ENCODE assay signal across 9 cellular contexts in genomic region chr6:112027942-112028674, GRCh38. TPM values are rescaled to one million over a fixed set of nuclear protein-coding genes. Genes with fewer than 3 reads are reported as not detected.
DNase-seq lines count a peak whose midpoint lies in the region; ATAC-seq, FAIRE-seq and TF ChIP-seq lines count a peak whose summit lies in the region.
"Had no signal": no experiment of that assay in that cellular context is flagged by ENCODE, and none has a peak within 500 bp of the region (broad histone marks: within the 10 kb centered on the region; RNA-seq: fewer than 3 reads in every experiment).

No MANE protein-coding gene starts in this region.

- H3K4me1 ChIP-seq in kidney (ENCODE audit: control insufficient read depth in 1 of 2, insufficient read depth in 1 of 2, low read depth in 1 of 2, low read length in 2 of 2), result peaks cover 12 to 15% of the 10 kb centered on the region in 2 donors

- 55 to 64% methylated on average over 3 of the region's 3 CpGs for WGBS in lower leg skin, 2 donors

- H3K9me3 Mint-ChIP-seq in activated T-cell treated with anti-CD3 and anti-CD28 coated beads, Interleukin-2, amount 50 U/mL, for 24 hours, result peaks cover 17% of the 10 kb centered on the region
- H3K9me3 Mint-ChIP-seq in activated naive CD8-positive, alpha-beta T cell treated with anti-CD3 and anti-CD28 coated beads for 36 hours, result peaks cover 15% of the 10 kb centered on the region

- no peaks in the 10 kb centered on the region for H3K9me3 ChIP-seq in kidney (ENCODE audit: control insufficient read depth in 1 of 2, low read length in 2 of 2)

- peaks cover 73% of the 10 kb centered on the region for H3K4me1 Mint-ChIP-seq in activated T-cell treated with anti-CD3 and anti-CD28 coated beads, Interleukin-2, amount 50 U/mL, for 24 hours (ENCODE audit: low read depth)
- H3K4me1 Mint-ChIP-seq in activated naive CD8-positive, alpha-beta T cell treated with anti-CD3 and anti-CD28 coated beads for 36 hours, result peaks cover 68% of the 10 kb centered on the region

- H3K9ac ChIP-seq in kidney (ENCODE audit: low read length in 2 of 2), result no peak overlapping the region

- intact Hi-C loops in lower leg skin (cut with DNase I; ENCODE audit: low total_unique reads) (no loop called here), kidney (cut with DNase I) (no loop called here)

- H3K27me3 Mint-ChIP-seq in activated T-cell treated with anti-CD3 and anti-CD28 coated beads, Interleukin-2, amount 50 U/mL, for 24 hours, result no peaks in the 10 kb centered on the region
- no peaks in the 10 kb centered on the region for H3K27me3 Mint-ChIP-seq in activated naive CD8-positive, alpha-beta T cell treated with anti-CD3 and anti-CD28 coated beads for 36 hours

- TF ChIP-seq CTCF in lower leg skin (IDR thresholded peaks at IDR 0.05) (no peak), brain microvascular endothelial cell (IDR thresholded peaks at IDR 0.05; ENCODE audit: low read depth, low read length, missing control alignments) (no peak), kidney (IDR thresholded peaks at IDR 0.05; ENCODE audit: borderline replicate concordance, extremely low read depth, insufficient read depth) (no peak)

- H3K36me3 Mint-ChIP-seq in activated T-cell treated with anti-CD3 and anti-CD28 coated beads, Interleukin-2, amount 50 U/mL, for 24 hours (ENCODE audit: low read depth), result peaks cover 45% of the 10 kb centered on the region
- peaks cover 51% of the 10 kb centered on the region for H3K36me3 Mint-ChIP-seq in activated naive CD8-positive, alpha-beta T cell treated with anti-CD3 and anti-CD28 coated beads for 36 hours

- ATAC-seq in stimulated activated naive CD8-positive, alpha-beta T cell treated with anti-CD3 and anti-CD28 coated beads, Interleukin-15, Interleukin-2, amounts not matched to agents 100 U/mL and 50 U/mL, for 24 hours, result peak; percentile 94

- DNase-seq in activated T-cell treated with anti-CD3 and anti-CD28 coated beads, Interleukin-2, amount 50 U/mL, for 24 hours, result no peak
- DNase-seq in activated T-cell treated with anti-CD3 and anti-CD28 coated beads, Interleukin-2, amount 50 U/mL, for 48 hours, result no peak
- DNase-seq in Jurkat, Clone E6-1 (ENCODE audit: low read depth, low spot score), result peak; percentile 94
- no peak for DNase-seq in activated naive CD8-positive, alpha-beta T cell treated with anti-CD3 and anti-CD28 coated beads for 36 hours
- DNase-seq in stimulated activated naive CD8-positive, alpha-beta T cell treated with anti-CD3 and anti-CD28 coated beads, Interleukin-15, Interleukin-2, amounts not matched to agents 100 U/mL and 50 U/mL, for 24 hours, result no peak
- no peak for DNase-seq in lower leg skin (ENCODE audit: low spot score in 2 of 2)
- DNase-seq in brain microvascular endothelial cell, result no peak
- DNase-seq in kidney, result no peak

- TF ChIP-seq POLR2A in lower leg skin (IDR thresholded peaks at IDR 0.05), result no peak

- peak overlapping the region; percentile 90 for H3K27ac Mint-ChIP-seq in activated T-cell treated with anti-CD3 and anti-CD28 coated beads, Interleukin-2, amount 50 U/mL, for 24 hours
- peak overlapping the region; percentile 93 for H3K27ac Mint-ChIP-seq in activated naive CD8-positive, alpha-beta T cell treated with anti-CD3 and anti-CD28 coated beads for 36 hours

- H3K4me3 ChIP-seq in Jurkat, Clone E6-1 (ENCODE audit: low read length), result peak overlapping the region; percentile 9; the same call in 1 of the 2 replicates
- no peak overlapping the region for H3K4me3 ChIP-seq in lower leg skin (ENCODE audit: low read depth, poor library complexity, severe bottlenecking)
- no peak overlapping the region for H3K4me3 ChIP-seq in brain microvascular endothelial cell (ENCODE audit: low read depth, low read length)
- H3K4me3 ChIP-seq in kidney (ENCODE audit: low read length in 2 of 2), result no peak overlapping the region

- no peaks in the 10 kb centered on the region for H3K36me3 ChIP-seq in brain microvascular endothelial cell (replicated peaks)
- no peaks in the 10 kb centered on the region for H3K36me3 ChIP-seq in kidney (ENCODE audit: control insufficient read depth in 1 of 2, insufficient read depth in 2 of 2, low read length in 2 of 2)

- H3K27me3 ChIP-seq in brain microvascular endothelial cell (replicated peaks), result no peaks in the 10 kb centered on the region

- FAIRE-seq in kidney (lab: Jason Lieb, UNC), result no peak
- FAIRE-seq: astrocyte had no signal

- H3K27ac ChIP-seq in brain microvascular endothelial cell, result no peak overlapping the region
- no peak overlapping the region for H3K27ac ChIP-seq in kidney (ENCODE audit: low read depth in 2 of 2, low read length in 2 of 2)

- in situ Hi-C loops in brain microvascular endothelial cell (cut with HindIII; ENCODE audit: low pct_ligation_motif_present, low sequenced_read_pairs), result no loop called here

- peak overlapping the region; percentile 23 for H3K4me3 Mint-ChIP-seq in activated T-cell treated with anti-CD3 and anti-CD28 coated beads, Interleukin-2, amount 50 U/mL, for 24 hours
- peak overlapping the region; percentile 4 for H3K4me3 Mint-ChIP-seq in activated naive CD8-positive, alpha-beta T cell treated with anti-CD3 and anti-CD28 coated beads for 36 hours

RNA-seq across cellular contexts. Expression of gene CCN6, which starts 25.8 kb away (rescaled TPM):
- polyA plus RNA-seq in Jurkat, Clone E6-1 (2012; ENCODE audit: insufficient read depth, insufficient read length), result 0.48 TPM
- total RNA-seq in activated naive CD8-positive, alpha-beta T cell treated with anti-CD3 and anti-CD28 coated beads for 36 hours, result under 1 TPM; 0.19 to 0.30 TPM
- total RNA-seq in lower leg skin, result 1 to 10 TPM; 1.1 to 2.9 (median 1.6) TPM
- total RNA-seq in kidney, result 6.7 TPM
- 8.4 TPM for polyA plus RNA-seq in kidney (ENCODE audit: insufficient read depth, low read depth, low replicate concordance)
- total RNA-seq: astrocyte had no signal

RNA-seq across cellular contexts. Expression of gene TUBE1, which starts 59.2 kb away (rescaled TPM):
- polyA plus RNA-seq in Jurkat, Clone E6-1 (2012; ENCODE audit: insufficient read depth, insufficient read length), result 37.1 TPM
- total RNA-seq in activated naive CD8-positive, alpha-beta T cell treated with anti-CD3 and anti-CD28 coated beads for 36 hours, result 10 to 100 TPM; 30.3 to 31.1 TPM
- total RNA-seq in lower leg skin, result 10 to 100 TPM; 21.1 to 35.0 (median 25.5) TPM
- 21.2 TPM for total RNA-seq in kidney
- polyA plus RNA-seq in kidney (ENCODE audit: insufficient read depth, low read depth, low replicate concordance), result 13.6 TPM

RNA-seq across cellular contexts. Expression of gene FAM229B, which starts 59.3 kb away (rescaled TPM):
- polyA plus RNA-seq in Jurkat, Clone E6-1 (2012; ENCODE audit: insufficient read depth, insufficient read length), result 25.3 TPM
- total RNA-seq in activated naive CD8-positive, alpha-beta T cell treated with anti-CD3 and anti-CD28 coated beads for 36 hours, result 1 to 10 TPM; 7.9 to 8.7 TPM
- 1 to 10 TPM; 1.7 to 9.3 (median 7.4) TPM for total RNA-seq in lower leg skin
- total RNA-seq in kidney, result 27.2 TPM
- 77.1 TPM for polyA plus RNA-seq in kidney (ENCODE audit: insufficient read depth, low read depth, low replicate concordance)
